In genomic region chr16:57685633-57686032, GRCh38 we compare ENCODE assay signal across 29 cellular contexts. TPM values are rescaled to one million over a fixed set of nuclear protein-coding genes. Genes with fewer than 3 reads are reported as not detected.
"Had no signal": no experiment of that assay in that cellular context is flagged by ENCODE, and none has a peak within 500 bp of the region (broad histone marks: within the 10 kb centered on the region; RNA-seq: fewer than 3 reads in every experiment).

No MANE protein-coding gene starts in this region.

- H3K27ac ChIP-seq: KMS-11 had no signal

- H3K36me3 Mint-ChIP-seq: T-cell had no signal

- H3K9me3 Mint-ChIP-seq: IgD-negative memory B cell, T-cell had no signal

- FAIRE-seq: HepG2, K562, RCC 7860 had no signal

- H3K9ac ChIP-seq: KMS-11, SK-N-SH had no signal

- H3K4me3 Mint-ChIP-seq: T-cell had no signal

- H3K4me2 ChIP-seq: KMS-11, SK-N-SH had no signal

- H3K4me3 ChIP-seq: K562 had no signal

- H3K27me3 Mint-ChIP-seq: T-cell had no signal

- H3K9me3 ChIP-seq: SK-N-SH had no signal

- H3K27ac Mint-ChIP-seq: T-cell had no signal

- ATAC-seq: HepG2, K562, T-cell had no signal

- DNase-seq: MV-4-11, NCI-H1048, NCI-H1105, NCI-H1417, NCI-H1436 treated with DMSO at 0.1 percent for 48 hours, NCI-H1694, NCI-H187 treated with DMSO at 0.1 percent for 48 hours, NCI-H2029 treated with DMSO at 0.1 percent for 48 hours, NCI-H2171 treated with DMSO at 0.1 percent for 48 hours, NCI-H345, NCI-H446 treated with DMSO at 0.1 percent for 48 hours, NCI-H510A treated with DMSO at 0.1 percent for 48 hours, NCI-H526, NCI-H748 treated with DMSO at 0.1 percent for 48 hours, Right ventricle myocardium superior, RPMI8226, SIG-M5, SK-N-SH, SW 1271, T-cell had no signal

RNA-seq across cellular contexts. Expression of gene DRC7, which starts 9.0 kb away (rescaled TPM):
- total RNA-seq: HT-29, LHCN-M2, MCF 10A, Right ventricle myocardium superior, SK-MEL-5, T-cell had no signal
- polyA plus RNA-seq: IgD-negative memory B cell had no signal

RNA-seq across cellular contexts. Expression of gene ADGRG3, which starts 17.5 kb away (rescaled TPM):
- total RNA-seq: HT-29, LHCN-M2, MCF 10A, SK-MEL-5 had no signal
- polyA plus RNA-seq: IgD-negative memory B cell, SK-N-SH had no signal
